8 cellular contexts compared by ENCODE assay signal in genomic region chr2:230762317-230762896, GRCh38. TPM values are rescaled to one million over a fixed set of nuclear protein-coding genes. Genes with fewer than 3 reads are reported as not detected.
DNase-seq lines count a peak whose midpoint lies in the region; ATAC-seq, FAIRE-seq and TF ChIP-seq lines count a peak whose summit lies in the region.

No MANE protein-coding gene starts in this region.

- no peak overlapping the region for H4K5ac ChIP-seq in H1 (ENCODE audit: insufficient read length, low read depth, low read length)

- H3K79me1 ChIP-seq in H1 (ENCODE audit: low read depth, low read length) = no peaks in the 10 kb centered on the region; the same call in 1 of the 2 replicates

- no peaks in the 10 kb centered on the region for H3K23me2 ChIP-seq in H1 (ENCODE audit: low read depth, low read length)

- H3K36me3 Mint-ChIP-seq in osteocyte (ENCODE audit: unreplicated experiment) = peaks cover 32% of the 10 kb centered on the region

- peaks cover 0 to 27% of the 10 kb centered on the region in 2 experiments; a peak in 2 of 4 replicates for H3K79me2 ChIP-seq in H1 (ENCODE audit: control insufficient read depth in 1 of 2, insufficient read depth in 2 of 2, low read length in 2 of 2)

- H2BK20ac ChIP-seq in H1 (ENCODE audit: low read length) = no peak overlapping the region

- H3K4me2 ChIP-seq in H1 (ENCODE audit: insufficient read depth in 1 of 2, low read depth in 2 of 2, low read length in 2 of 2) = no peak overlapping the region

- intact Hi-C loops in A673 (cut with micrococcal nuclease; ENCODE audit: unreplicated experiment) = no loop called here

- CTCF ChIA-PET in A673 (lab: Charles Lee) (interaction anchor here (0.5 to 0.6 kb wide), 2 partner anchors 14 to 383 kb away, joined by 3 to 6 read pairs; no protein-coding TSS in a partner anchor), H1 (lab: Charles Lee; ENCODE audit: partially characterized antibody) (interaction anchor here (0.6 to 4.0 kb wide), 38 partner anchors 8 to 948 kb away, joined by 3 to 28 read pairs (median 3); no protein-coding TSS in a partner anchor)

- H2BK12ac ChIP-seq in H1 (ENCODE audit: low read depth, low read length) = no peak overlapping the region

- H3K4me3 ChIP-seq in A673 (ENCODE audit: low read depth, low read length, poor library complexity, severe bottlenecking) = no peak overlapping the region
- no peak overlapping the region for H3K4me3 ChIP-seq in H1 (ENCODE audit: extremely low read depth in 1 of 4, insufficient read depth in 2 of 4, low read depth in 3 of 4, low read length in 4 of 4)
- H3K4me3 ChIP-seq in gastroesophageal sphincter = no peak overlapping the region

- H3K27ac Mint-ChIP-seq in osteocyte (ENCODE audit: unreplicated experiment) = no peak overlapping the region

- peak; percentile 45 for DNase-seq in A673 (ENCODE audit: low spot score)
- no peak for DNase-seq in GM18507 (ENCODE audit: extremely low spot score, insufficient read length, low read depth)
- peak in 1 of 2 experiments; percentile 10 for DNase-seq in H1 (ENCODE audit: low read depth in 1 of 2, low spot score in 2 of 2)
- no peak for DNase-seq in osteocyte (ENCODE audit: extremely low spot score, unreplicated experiment)
- no peak for DNase-seq in stimulated activated naive CD4-positive, alpha-beta T cell (lab: John Stamatoyannopoulos, UW)

- no peak overlapping the region for H2BK5ac ChIP-seq in H1 (ENCODE audit: low read depth, low read length)

- H3K4me3 Mint-ChIP-seq in osteocyte (ENCODE audit: unreplicated experiment) = no peak overlapping the region

- H3K27me3 ChIP-seq in A673 (replicated peaks; ENCODE audit: insufficient read depth, low read depth, low read length, poor library complexity) (no peaks in the 10 kb centered on the region), H1 (replicated peaks in 1 of 4; ENCODE audit: control insufficient read depth in 3 of 4, extremely low read depth in 1 of 4, insufficient read depth in 3 of 4, low read length in 3 of 4) (no peaks in the 10 kb centered on the region), gastroesophageal sphincter (no peaks in the 10 kb centered on the region)

- no peak overlapping the region for H4K8ac ChIP-seq in H1 (ENCODE audit: extremely low read depth, insufficient read depth, low read length)

- H3K14ac ChIP-seq in H1 (ENCODE audit: insufficient read length) = no peak overlapping the region

- H3K23ac ChIP-seq in H1 (ENCODE audit: insufficient read length) = no peak overlapping the region

- TF ChIP-seq POLR2A in H1 (IDR thresholded peaks at IDR 0.05; ENCODE audit: control extremely low read depth in 1 of 2, low read depth in 2 of 2, low read length in 2 of 2) = no peak
- TF ChIP-seq POLR2A in gastroesophageal sphincter (IDR thresholded peaks at IDR 0.05) = no peak

- BruUV-seq in A673 (replicated peaks; lab: Mats Ljungman, UMichigan) = no TSS peak

- H3K36me3 ChIP-seq in A673 (ENCODE audit: insufficient read depth, low read length, poor library complexity, severe bottlenecking) (peaks cover 5% of the 10 kb centered on the region), H1 (ENCODE audit: control insufficient read depth in 2 of 4, insufficient read depth in 4 of 4, low read length in 3 of 4) (peaks cover 0 to 3% (median 0%) of the 10 kb centered on the region in 4 experiments; a peak in 2 of 8 replicates), gastroesophageal sphincter (peaks cover 0 to 49% of the 10 kb centered on the region in 2 donors)

- no peak overlapping the region for H3K4ac ChIP-seq in H1 (replicated peaks; ENCODE audit: insufficient read length, low read depth, low read length)

- H2BK15ac ChIP-seq in H1 (ENCODE audit: low read length) = no peak overlapping the region

- peaks cover 2 to 3% of the 10 kb centered on the region in 2 experiments for H4K20me1 ChIP-seq in H1 (replicated peaks in 1 of 2; ENCODE audit: control insufficient read depth in 1 of 2, insufficient read depth in 2 of 2, low read length in 2 of 2)

- TF ChIP-seq EP300 in H1 (IDR thresholded peaks at IDR 0.05; ENCODE audit: borderline replicate concordance in 1 of 2, low read depth in 2 of 2, low read length in 2 of 2) (no peak), gastroesophageal sphincter (IDR thresholded peaks at IDR 0.05) (no peak)

- no peaks in the 10 kb centered on the region for H3K27me3 Mint-ChIP-seq in osteocyte (ENCODE audit: unreplicated experiment)

- no peak overlapping the region for H3K18ac ChIP-seq in H1 (ENCODE audit: extremely low read depth, low read length)

- H2AFZ ChIP-seq in H1 (ENCODE audit: low read length) = no peak overlapping the region

- no peak overlapping the region for H4K91ac ChIP-seq in H1 (replicated peaks; ENCODE audit: insufficient read length, low read length)

- peaks cover 24% of the 10 kb centered on the region for H3K4me1 Mint-ChIP-seq in osteocyte (ENCODE audit: unreplicated experiment)

- no peak overlapping the region for H2BK120ac ChIP-seq in H1 (replicated peaks; ENCODE audit: low read depth, low read length)

- H3K27ac ChIP-seq in A673 (ENCODE audit: low read depth, low read length, poor library complexity, severe bottlenecking) (no peak overlapping the region), H1 (ENCODE audit: low read depth, low read length) (no peak overlapping the region), gastroesophageal sphincter (no peak overlapping the region)

- FAIRE-seq in GM18507 (lab: Jason Lieb, UNC) (peak; percentile 39), H1 (lab: Jason Lieb, UNC) (peak; percentile 73)

- H3K56ac ChIP-seq in H1 (replicated peaks; ENCODE audit: insufficient read length, low read depth, low read length) = no peak overlapping the region

- H3K9ac ChIP-seq in H1 (replicated peaks in 1 of 4; ENCODE audit: extremely low read depth in 1 of 4, low read depth in 3 of 4, low read length in 3 of 4) = no peak overlapping the region

- no peak overlapping the region for H2AK5ac ChIP-seq in H1 (ENCODE audit: low read depth, low read length)

- H3K9me3 Mint-ChIP-seq in osteocyte (ENCODE audit: unreplicated experiment) = no peaks in the 10 kb centered on the region

- WGBS in H1 (ENCODE audit: extremely low coverage in 1 of 2, insufficient coverage in 1 of 2, insufficient read length in 1 of 2, insufficient replicate concordance in 2 of 2, low coverage in 1 of 2, low lambda C conversion rate in 2 of 2, missing lambda C conversion rate in 1 of 2), 2 experiments = 84% methylated on average over 4 of the region's 4 CpGs; no CpG with 5 or more reads in 1 of the 2 experiments
- 67 to 76% methylated on average over 3 to 4 of the region's 4 CpGs for WGBS in gastroesophageal sphincter (ENCODE audit: low coverage in 1 of 2), 2 donors

- TF ChIP-seq CTCF in A673 (conservative IDR thresholded peaks at IDR 0.05; ENCODE audit: low read depth, low read length) (peak; percentile 62), H1 (IDR thresholded peaks at IDR 0.05; ENCODE audit: control extremely low read depth in 1 of 3, insufficient read depth in 1 of 3, low read depth in 1 of 3, low read length in 3 of 3) (peak; percentile 72 to 92 (median 85)), osteocyte (IDR thresholded peaks at IDR 0.05) (peak; percentile 51), gastroesophageal sphincter (IDR thresholded peaks at IDR 0.05) (peak in 1 of 4 experiments; percentile 23)

- POLR2A ChIA-PET in A673 (lab: Charles Lee; ENCODE audit: low non-redundant PET) (no interaction called here), H1 (lab: Charles Lee; ENCODE audit: partially characterized antibody) (interaction anchor here (0.8 kb wide), 1 partner anchor 59 kb away, joined by 3 read pairs; no protein-coding TSS in a partner anchor)

- peak; percentile 52 to 68 for TF ChIP-seq RAD21 in H1 (IDR thresholded peaks at IDR 0.05 in 1 of 2, conservative IDR thresholded peaks at IDR 0.05 in 1 of 2; ENCODE audit: low read depth in 2 of 2, low read length in 2 of 2)

- H3K9me3 ChIP-seq in A673 (ENCODE audit: low read depth, low read length, poor library complexity, severe bottlenecking) (no peaks in the 10 kb centered on the region), H1 (ENCODE audit: insufficient read depth in 2 of 2, low read depth in 1 of 2, low read length in 1 of 2) (no peaks in the 10 kb centered on the region), gastroesophageal sphincter (no peaks in the 10 kb centered on the region)

- H3K4me1 ChIP-seq in A673 (ENCODE audit: insufficient read depth, low read length, poor library complexity, severe bottlenecking) = no peaks in the 10 kb centered on the region
- H3K4me1 ChIP-seq in H1 (replicated peaks in 1 of 4; ENCODE audit: control insufficient read depth in 3 of 4, insufficient read depth in 4 of 4, low read length in 3 of 4) = peaks cover 0 to 11% (median 5%) of the 10 kb centered on the region in 4 experiments; a peak in 4 of 7 replicates
- peaks cover 0 to 29% (median 21%) of the 10 kb centered on the region in 3 donors for H3K4me1 ChIP-seq in gastroesophageal sphincter

- peak; percentile 60 for ATAC-seq in HG03108 (IDR thresholded peaks at IDR 0.05; ENCODE audit: unreplicated experiment)
- ATAC-seq in SK-N-SH treated with all-trans-retinoic acid at 6 μM for 48 hours = peak; percentile 98
- no peak for ATAC-seq in gastroesophageal sphincter

TF ChIP-seq in SK-N-SH treated with all-trans-retinoic acid at 6 μM for 48 hours, 23 proteins besides CTCF, POLR2A, EP300 and RAD21 (continues in another document):
- TF ChIP-seq ZNF565 (CRISPR knock-in tag; conservative IDR thresholded peaks at IDR 0.05; ENCODE audit: low read depth) (no peak), GLIS3 (CRISPR knock-in tag; IDR thresholded peaks at IDR 0.05) (no peak)

TF ChIP-seq in H1, 55 proteins besides CTCF, POLR2A, EP300 and RAD21 (continues in another document):
- TF ChIP-seq NANOG (IDR thresholded peaks at IDR 0.05; ENCODE audit: insufficient read depth, low read depth, low read length, poor library complexity, severe bottlenecking) (no peak), HDAC2 (IDR thresholded peaks at IDR 0.05; ENCODE audit: borderline replicate concordance in 1 of 2, low read depth in 2 of 2, low read length in 2 of 2) (no peak), HDAC6 (IDR thresholded peaks at IDR 0.05; ENCODE audit: low read depth, low read length) (no peak)
- TF ChIP-seq, protein P1, sequence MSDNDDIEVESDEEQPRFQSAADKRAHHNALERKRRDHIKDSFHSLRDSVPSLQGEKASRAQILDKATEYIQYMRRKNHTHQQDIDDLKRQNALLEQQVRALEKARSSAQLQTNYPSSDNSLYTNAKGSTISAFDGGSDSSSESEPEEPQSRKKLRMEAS (IDR thresholded peaks at IDR 0.05) = no peak

RNA-seq across cellular contexts. Expression of gene CAB39, which starts 49.8 kb away (rescaled TPM):
- total RNA-seq in A673 (2021) = 50.9 and 58.2 TPM in 2 replicates
- 48.3 and 50.5 TPM in 2 replicates for total RNA-seq in H1 (2021; fragmentation: NEBNext Ultra II Directional; extraction: Animal tissue kit (Norgen Biotek cat#: 25700))
- 12.8 and 16.4 TPM in 2 replicates for polyA plus RNA-seq in H1 (2011; rRNA removed)
- polyA plus RNA-seq in H1 (2011; cell fraction: cytosol; rRNA removed) = 21.9 TPM
- polyA plus RNA-seq in H1 (2011; cell fraction: nucleus; rRNA removed) = 10.9 TPM
- 22.0 to 33.8 TPM (median 26.7 TPM) in 4 replicates for polyA plus RNA-seq in H1 (2012, experiment 1 of 2)
- 2.2 TPM for polyA plus RNA-seq in H1 (2012, experiment 2 of 2)
- polyA plus RNA-seq in H1 (2013, experiment 1 of 2) = 24.1 TPM
- polyA plus RNA-seq in H1 (2013, experiment 2 of 2) = 25.0 TPM
- 42.6 and 45.2 TPM in 2 replicates for polyA minus RNA-seq in H1 (2011; rRNA and poly(A)+ RNA removed)
- polyA minus RNA-seq in H1 (2011; cell fraction: cytosol; rRNA and poly(A)+ RNA removed) = 28.2 TPM
- polyA minus RNA-seq in H1 (2011; cell fraction: nucleus; rRNA and poly(A)+ RNA removed) = 29.6 TPM
- total RNA-seq in osteocyte = 40.8 and 43.2 TPM in 2 replicates
- total RNA-seq in gastroesophageal sphincter = 100 to 1,000 TPM in 3 of 4 donors, 10 to 100 TPM in 1; 88.5 to 115 (median 108) TPM
